26 cellular contexts compared by ENCODE assay signal in the genomic region with DNA sequence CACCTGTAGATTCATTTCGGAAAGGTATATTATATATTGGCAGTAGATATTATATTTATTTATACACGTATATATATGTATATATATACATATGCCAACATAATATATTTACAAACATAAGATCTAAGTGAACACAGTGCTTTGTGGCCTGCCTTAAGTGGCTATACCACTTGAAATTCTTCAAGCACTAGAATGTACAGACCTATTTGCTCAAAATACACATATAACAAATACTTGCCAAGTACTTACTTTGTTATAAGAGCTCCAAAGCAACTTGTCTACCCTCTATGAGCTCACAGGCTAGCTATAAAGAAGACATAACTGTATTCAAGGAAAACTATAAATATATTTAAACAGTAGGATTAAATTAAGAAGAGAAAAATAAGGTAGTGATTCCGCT.
"Had no signal": no experiment of that assay in that cellular context is flagged by ENCODE, and none has a peak within 500 bp of the region (broad histone marks: within the 10 kb centered on the region; RNA-seq: fewer than 3 reads in every experiment).

No MANE protein-coding gene starts in this region.

- ATAC-seq: effector memory CD8-positive, alpha-beta T cell; left colon; right lobe of liver had no signal

- H3K36me3 ChIP-seq: neutrophil, right lobe of liver, thoracic aorta, WERI-Rb-1 had no signal

- H3K9me3 ChIP-seq: neutrophil, right lobe of liver had no signal

- H3K27ac ChIP-seq: neutrophil, right lobe of liver, thoracic aorta, WERI-Rb-1 had no signal

- H3K4me3 ChIP-seq: right lobe of liver, thoracic aorta had no signal

- H3K4me1 ChIP-seq: right lobe of liver had no signal

- DNase-seq: activated CD4-positive, alpha-beta memory T cell treated with anti-CD3 and anti-CD28 coated beads for 36 hours; activated CD4-positive, alpha-beta T cell treated with anti-CD3 and anti-CD28 coated beads, Interleukin-2, amount 10 ng/mL, durations not matched to agents 24 days and 14 days; activated CD4-positive, CD25-positive, alpha-beta regulatory T cell treated with anti-CD3 and anti-CD28 coated beads, Interleukin-2, amount 50 U/mL, for 72 hours; activated CD8-positive, alpha-beta memory T cell treated with anti-CD3 and anti-CD28 coated beads, Interleukin-2, amount 50 U/mL, for 48 hours; activated gamma-delta T cell treated with Interleukin-2 at 50 U/mL for 16 hours; activated naive CD4-positive, alpha-beta T cell treated with anti-CD3 and anti-CD28 coated beads, Interleukin-2, amount 50 U/mL, for 16 hours; activated T-cell treated with anti-CD3 and anti-CD28 coated beads, Interleukin-2, amount 50 U/mL, for 24 hours; amniotic stem cell; cortex of kidney; effector memory CD8-positive, alpha-beta T cell; head of caudate nucleus; hippocampal formation; kidney; left colon; naive B cell; nephron progenitor cell; right lobe of liver; stimulated activated CD4-positive, alpha-beta T cell treated with anti-CD3 and anti-CD28 coated beads, Interleukin-4, amount 100 ng/mL, for 1 hour; T-helper 9 cell; trophoblast cell; WERI-Rb-1 had no signal

- H3K4me1 Mint-ChIP-seq: activated CD4-positive, alpha-beta T cell treated with anti-CD3 and anti-CD28 coated beads, Interleukin-2, amount 10 ng/mL, durations not matched to agents 24 days and 14 days; mesothelial cell of epicardium; naive B cell had no signal

- H3K4me3 Mint-ChIP-seq: activated CD4-positive, alpha-beta memory T cell treated with anti-CD3 and anti-CD28 coated beads for 36 hours; activated CD4-positive, alpha-beta T cell treated with anti-CD3 and anti-CD28 coated beads, Interleukin-2, amount 10 ng/mL, durations not matched to agents 24 days and 14 days; activated T-cell treated with anti-CD3 and anti-CD28 coated beads, Interleukin-2, amount 50 U/mL, for 24 hours; effector memory CD8-positive, alpha-beta T cell; mesothelial cell of epicardium; naive B cell; nephron progenitor cell; stimulated activated naive CD8-positive, alpha-beta T cell treated with anti-CD3 and anti-CD28 coated beads, Interleukin-15, Interleukin-2, amounts not matched to agents 100 ng/mL and 50 ng/mL, for 24 hours had no signal

- H3K27ac Mint-ChIP-seq: activated CD4-positive, alpha-beta memory T cell treated with anti-CD3 and anti-CD28 coated beads for 36 hours; activated CD4-positive, alpha-beta T cell treated with anti-CD3 and anti-CD28 coated beads, Interleukin-2, amount 10 ng/mL, durations not matched to agents 24 days and 14 days; activated T-cell treated with anti-CD3 and anti-CD28 coated beads, Interleukin-2, amount 50 U/mL, for 24 hours; effector memory CD8-positive, alpha-beta T cell; mesothelial cell of epicardium; naive B cell; nephron progenitor cell; progenitor cell of endocrine pancreas; stimulated activated naive CD8-positive, alpha-beta T cell treated with anti-CD3 and anti-CD28 coated beads, Interleukin-15, Interleukin-2, amounts not matched to agents 100 ng/mL and 50 ng/mL, for 24 hours had no signal

- H3K9me3 Mint-ChIP-seq: effector memory CD8-positive, alpha-beta T cell had no signal

- H3K27me3 ChIP-seq: right lobe of liver had no signal

- H3K36me3 Mint-ChIP-seq: activated CD4-positive, alpha-beta memory T cell treated with anti-CD3 and anti-CD28 coated beads for 36 hours; mesothelial cell of epicardium had no signal
